28 cellular contexts compared by ENCODE assay signal in genomic region chr5:26945881-26946280, GRCh38.
A peak's percentile ranks its signal among the peaks of the same experiment; 100 is the strongest.
DNase-seq lines count a peak whose midpoint lies in the region; ATAC-seq, FAIRE-seq and TF ChIP-seq lines count a peak whose summit lies in the region.
"Had no signal": no experiment of that assay in that cellular context is flagged by ENCODE, and none has a peak within 500 bp of the region (broad histone marks: within the 10 kb centered on the region; RNA-seq: fewer than 3 reads in every experiment).

No MANE protein-coding gene starts in this region.

- H3K9me3 Mint-ChIP-seq in GM23338 (no peaks in the 10 kb centered on the region), astrocyte (ENCODE audit: unreplicated experiment) (no peaks in the 10 kb centered on the region)

- no peaks in the 10 kb centered on the region for H3K9me3 ChIP-seq in astrocyte (ENCODE audit: insufficient read depth, low read depth, low read length)
- H3K9me3 ChIP-seq: BE2C had no signal

- DNase-seq in GM23338 (ENCODE audit: low spot score) (peak; percentile 5), M059J (ENCODE audit: low read depth) (peak; percentile 23), astrocyte (ENCODE audit: low read depth) (peak; percentile 1), fibroblast of peridontal ligament (ENCODE audit: extremely low read depth) (peak; percentile 0), pons (ENCODE audit: low spot score) (no peak), amygdala (lab: John Stamatoyannopoulos, UW) (no peak)
- DNase-seq: 8988T; ACHN; BE2C; CD8-positive, alpha-beta memory T cell; DMS 273 treated with DMSO at 0.1 percent for 48 hours; DMS79; H7; Karpas-422; MG63; NCI-H2029; NCI-H446 treated with DMSO at 0.1 percent for 48 hours; NCI-H526 treated with DMSO at 0.1 percent for 48 hours; RPMI8226; SHP77 treated with DMSO at 0.1 percent for 48 hours; SW 1271 had no signal

- H3K4me2 ChIP-seq in GM23338 (no peak overlapping the region), astrocyte (ENCODE audit: low read length) (no peak overlapping the region)

- no peak for ATAC-seq in GM23338
- ATAC-seq in HG03565 (IDR thresholded peaks at IDR 0.05; ENCODE audit: unreplicated experiment), result no peak
- ATAC-seq in HG02798 (IDR thresholded peaks at IDR 0.05; ENCODE audit: poor library complexity, unreplicated experiment), result no peak
- ATAC-seq: HepG2 had no signal

- no peaks in the 10 kb centered on the region for H3K36me3 ChIP-seq in GM23338 (ENCODE audit: insufficient read depth)
- H3K36me3 ChIP-seq in astrocyte (ENCODE audit: insufficient read depth, low read length), result no peaks in the 10 kb centered on the region
- H3K36me3 ChIP-seq: BE2C, MG63 had no signal

- H3K27me3 ChIP-seq in GM23338 (ENCODE audit: insufficient read depth) (no peaks in the 10 kb centered on the region), astrocyte (ENCODE audit: insufficient read depth, low read length) (no peaks in the 10 kb centered on the region)
- H3K27me3 ChIP-seq: BE2C, MG63 had no signal

- H3K27me3 Mint-ChIP-seq in GM23338 (ENCODE audit: insufficient read depth, low read depth, poor library complexity), result no peaks in the 10 kb centered on the region
- peaks cover 3% of the 10 kb centered on the region for H3K27me3 Mint-ChIP-seq in astrocyte (ENCODE audit: low read depth, unreplicated experiment)
- H3K27me3 Mint-ChIP-seq: CD8-positive, alpha-beta memory T cell had no signal

- H2AFZ ChIP-seq in GM23338, result no peak overlapping the region
- no peak overlapping the region for H2AFZ ChIP-seq in astrocyte (ENCODE audit: low read depth, low read length)

- H3K27ac Mint-ChIP-seq in GM23338 (no peak overlapping the region; the same call in 1 of the 2 replicates), astrocyte (ENCODE audit: unreplicated experiment) (no peak overlapping the region)
- H3K27ac Mint-ChIP-seq: CD14-positive monocyte; CD8-positive, alpha-beta memory T cell had no signal

- no peaks in the 10 kb centered on the region for H3K36me3 Mint-ChIP-seq in GM23338 (ENCODE audit: low read depth)
- no peaks in the 10 kb centered on the region for H3K36me3 Mint-ChIP-seq in astrocyte (ENCODE audit: low read depth, unreplicated experiment)
- H3K36me3 Mint-ChIP-seq: CD14-positive monocyte; CD8-positive, alpha-beta memory T cell had no signal

- TF ChIP-seq CTCF in GM23338 (conservative IDR thresholded peaks at IDR 0.05; ENCODE audit: low read depth in 2 of 2) (no peak), astrocyte (IDR thresholded peaks at IDR 0.05; ENCODE audit: insufficient read depth, low read depth, low read length) (no peak)

- H3K4me3 ChIP-seq in GM23338, result no peak overlapping the region
- no peak overlapping the region for H3K4me3 ChIP-seq in astrocyte (ENCODE audit: insufficient read depth, low read depth, low read length)
- H3K4me3 ChIP-seq: MG63 had no signal

- FAIRE-seq in astrocyte (lab: Jason Lieb, UNC), result peak; percentile 60
- FAIRE-seq: GM12892, GM19239, HepG2 had no signal

- H3K79me2 ChIP-seq in GM23338 (replicated peaks; ENCODE audit: insufficient read depth) (no peaks in the 10 kb centered on the region), astrocyte (ENCODE audit: insufficient read depth, low read length) (no peaks in the 10 kb centered on the region)

- H3K27ac ChIP-seq in GM23338 (ENCODE audit: low read depth) (no peak overlapping the region), astrocyte (ENCODE audit: low read depth, low read length) (no peak overlapping the region)
- H3K27ac ChIP-seq: HL-60 had no signal

- H3K4me1 Mint-ChIP-seq in GM23338 (no peaks in the 10 kb centered on the region; the same call in 2 of the 3 replicates), astrocyte (ENCODE audit: low read depth, unreplicated experiment) (peaks cover 6% of the 10 kb centered on the region)
- H3K4me1 Mint-ChIP-seq: CD14-positive monocyte; CD8-positive, alpha-beta memory T cell had no signal

- H3K9me2 ChIP-seq in GM23338 (ENCODE audit: insufficient read depth), result no peaks in the 10 kb centered on the region

- H3K9ac ChIP-seq in astrocyte (ENCODE audit: low read length), result no peak overlapping the region

- H4K20me1 ChIP-seq in GM23338 (replicated peaks; ENCODE audit: insufficient read depth) (no peaks in the 10 kb centered on the region), astrocyte (ENCODE audit: insufficient read depth, low read length) (no peaks in the 10 kb centered on the region)

- no peak overlapping the region for H3K4me3 Mint-ChIP-seq in GM23338
- H3K4me3 Mint-ChIP-seq in astrocyte (ENCODE audit: unreplicated experiment), result no peak overlapping the region
- H3K4me3 Mint-ChIP-seq: CD14-positive monocyte; CD8-positive, alpha-beta memory T cell had no signal

- H3F3A ChIP-seq in GM23338 (replicated peaks; ENCODE audit: low read depth), result no peaks in the 10 kb centered on the region

- no peaks in the 10 kb centered on the region for H3K4me1 ChIP-seq in GM23338 (ENCODE audit: insufficient read depth)
- H3K4me1 ChIP-seq in astrocyte (ENCODE audit: insufficient read depth, low read length), result no peaks in the 10 kb centered on the region
- H3K4me1 ChIP-seq: BE2C had no signal

TF ChIP-seq in GM23338, 12 proteins besides CTCF, POLR2A, EP300 and RAD21 (continues in another document):
- TF ChIP-seq JUNB (IDR thresholded peaks at IDR 0.05; ENCODE audit: unreplicated experiment) (no peak), ZNF462 (CRISPR knock-in tag; IDR thresholded peaks at IDR 0.05) (no peak), CREB1 (CRISPR knock-in tag; IDR thresholded peaks at IDR 0.05; ENCODE audit: low read depth) (no peak)

Comparison
In these comparisons a context has a peak if more than half of its experiments do, and no peak if none do; other contexts are left out.
1. DNase-seq: peak in GM23338 (single experiment), M059J (single experiment), astrocyte (single experiment) and fibroblast of peridontal ligament (single experiment); none in pons (single experiment) and amygdala (0 of 56).